ENCODE assay signal across 1 cellular context in genomic region chr10:97715259-97715874, GRCh38.
TF ChIP-seq lines count a peak whose summit lies in the region.

No MANE protein-coding gene starts in this region.

TF ChIP-seq in HCT116, 20 proteins besides CTCF, POLR2A, EP300 and RAD21 (continued from another document):
- TF ChIP-seq ATF3 (IDR thresholded peaks at IDR 0.05) (no peak), EZH2 (IDR thresholded peaks at IDR 0.05) (no peak), ELF1 (IDR thresholded peaks at IDR 0.05; ENCODE audit: borderline replicate concordance, low read depth) (no peak), ZBTB33 (IDR thresholded peaks at IDR 0.05; ENCODE audit: extremely low read depth, insufficient replicate concordance, low read length) (no peak), TCF7L2 (IDR thresholded peaks at IDR 0.05; ENCODE audit: borderline replicate concordance, extremely low read depth, insufficient read depth, insufficient read length) (no peak), CBX3 (IDR thresholded peaks at IDR 0.05; ENCODE audit: low read depth) (no peak)
